ENCODE assay signal across 1 cellular context in the genomic region with DNA sequence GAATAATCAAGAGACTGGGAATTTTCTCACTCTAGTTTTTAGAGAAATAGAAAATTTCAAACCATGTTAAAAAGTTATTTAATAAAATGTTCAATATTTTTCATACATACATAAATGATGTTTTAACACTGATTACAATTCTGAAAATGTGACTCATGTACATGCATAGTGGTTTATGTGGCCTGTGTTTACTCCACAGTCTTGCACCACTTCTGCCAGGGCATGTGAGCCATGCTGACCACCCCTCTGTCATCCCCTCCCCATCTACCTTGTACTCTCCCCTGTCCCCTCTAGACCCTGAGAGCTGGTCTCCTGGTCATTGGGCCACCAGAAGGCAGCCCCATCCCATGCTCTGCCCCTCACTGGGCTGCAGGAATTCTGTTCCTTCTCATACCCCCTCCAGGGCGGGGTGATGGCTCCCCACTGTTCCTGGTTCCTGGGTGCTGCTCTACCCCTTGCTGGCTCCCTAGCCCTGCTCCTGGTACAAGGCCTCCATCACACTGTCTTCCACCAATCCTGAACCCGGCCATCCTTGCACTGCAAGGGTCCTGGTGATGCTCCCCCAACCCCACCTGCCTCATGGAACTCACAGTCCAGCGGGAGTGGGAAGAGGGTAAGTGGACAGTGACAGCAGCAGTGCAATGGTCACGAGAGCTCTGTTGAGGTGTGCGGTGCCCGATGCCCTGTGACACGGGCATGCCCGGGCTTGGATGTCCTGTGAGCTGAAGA.
A peak's percentile ranks its signal among the peaks of the same experiment; 100 is the strongest.
TF ChIP-seq lines count a peak whose summit lies in the region.

No MANE protein-coding gene starts in this region.

TF ChIP-seq in IMR-90, 13 proteins besides CTCF, POLR2A, EP300 and RAD21:
- TF ChIP-seq FOS (IDR thresholded peaks at IDR 0.05; ENCODE audit: low read depth, low read length), result peak; percentile 12; the same call in 1 of the 2 replicates
- TF ChIP-seq NFE2L2 (IDR thresholded peaks at IDR 0.05; ENCODE audit: low read depth, low read length), result no peak
- TF ChIP-seq CEBPB (IDR thresholded peaks at IDR 0.05; ENCODE audit: low read depth, low read length), result peak; percentile 69
- TF ChIP-seq MAFK (IDR thresholded peaks at IDR 0.05; ENCODE audit: low read depth, low read length), result no peak
- peak; percentile 28; the same call in 1 of the 2 replicates for TF ChIP-seq BHLHE40 (IDR thresholded peaks at IDR 0.05; ENCODE audit: low read depth, low read length)
- TF ChIP-seq, protein P1, sequence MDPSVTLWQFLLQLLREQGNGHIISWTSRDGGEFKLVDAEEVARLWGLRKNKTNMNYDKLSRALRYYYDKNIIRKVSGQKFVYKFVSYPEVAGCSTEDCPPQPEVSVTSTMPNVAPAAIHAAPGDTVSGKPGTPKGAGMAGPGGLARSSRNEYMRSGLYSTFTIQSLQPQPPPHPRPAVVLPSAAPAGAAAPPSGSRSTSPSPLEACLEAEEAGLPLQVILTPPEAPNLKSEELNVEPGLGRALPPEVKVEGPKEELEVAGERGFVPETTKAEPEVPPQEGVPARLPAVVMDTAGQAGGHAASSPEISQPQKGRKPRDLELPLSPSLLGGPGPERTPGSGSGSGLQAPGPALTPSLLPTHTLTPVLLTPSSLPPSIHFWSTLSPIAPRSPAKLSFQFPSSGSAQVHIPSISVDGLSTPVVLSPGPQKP (IDR thresholded peaks at IDR 0.05; ENCODE audit: borderline replicate concordance, low read depth, low read length), result no peak
- no peak for TF ChIP-seq RFX5 (IDR thresholded peaks at IDR 0.05; ENCODE audit: low read depth, low read length)
